ENCODE assay signal across 23 cellular contexts in the genomic region with DNA sequence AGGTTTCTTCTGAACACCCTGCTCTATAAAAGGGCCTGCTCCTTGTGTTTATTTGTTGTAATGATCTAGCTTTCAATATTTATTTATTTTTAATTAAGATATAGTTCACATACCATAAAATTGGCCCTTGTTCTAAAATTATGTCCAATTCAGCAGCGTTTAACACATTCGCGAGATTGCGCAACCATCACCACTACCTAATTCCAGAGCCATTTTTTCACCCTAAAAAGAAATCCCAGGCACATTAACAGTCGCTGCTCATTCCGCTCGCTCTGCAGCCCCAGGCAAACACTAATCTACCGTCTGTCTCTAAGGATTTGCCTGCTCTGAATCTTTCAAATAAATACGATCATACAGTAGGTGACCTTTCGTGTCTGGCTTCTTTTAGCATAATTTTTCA.
DNase-seq lines count a peak whose midpoint lies in the region; ATAC-seq, FAIRE-seq and TF ChIP-seq lines count a peak whose summit lies in the region.
"Had no signal": no experiment of that assay in that cellular context is flagged by ENCODE, and none has a peak within 500 bp of the region (broad histone marks: within the 10 kb centered on the region; RNA-seq: fewer than 3 reads in every experiment).

No MANE protein-coding gene starts in this region.

- no peaks in the 10 kb centered on the region for H3K79me1 ChIP-seq in IMR-90 (ENCODE audit: low read depth in 1 of 2, low read length in 2 of 2)

- TF ChIP-seq POLR2A in A549 (IDR thresholded peaks at IDR 0.05; ENCODE audit: low read length) (no peak), IMR-90 (IDR thresholded peaks at IDR 0.05; ENCODE audit: low read depth, low read length) (no peak), K562 (conservative IDR thresholded peaks at IDR 0.05) (no peak), esophagus squamous epithelium (IDR thresholded peaks at IDR 0.05) (no peak)

- TF ChIP-seq RAD21 in A549 (conservative IDR thresholded peaks at IDR 0.05 in 1 of 2, IDR thresholded peaks at IDR 0.05 in 1 of 2): no peak
- no peak for TF ChIP-seq RAD21 in IMR-90 (IDR thresholded peaks at IDR 0.05; ENCODE audit: low read length)
- TF ChIP-seq RAD21 in K562 (CRISPR knock-in tag; conservative IDR thresholded peaks at IDR 0.05 in 1 of 2, IDR thresholded peaks at IDR 0.05 in 1 of 2): no peak

- H3K14ac ChIP-seq in IMR-90 (replicated peaks; ENCODE audit: low read depth, low read length): no peak overlapping the region

- no peak overlapping the region for H4K91ac ChIP-seq in IMR-90 (ENCODE audit: insufficient read depth, low read depth, low read length)

- in situ Hi-C loops in IMR-90 (cut with MboI; ENCODE audit: low sequenced_read_pairs) (no loop called here), K562 (cut with MboI) (no loop called here)

- H3K79me2 ChIP-seq in Karpas-422 (ENCODE audit: low read length): no peaks in the 10 kb centered on the region
- H3K79me2 ChIP-seq in K562 (ENCODE audit: control insufficient read depth, insufficient read depth, low read length): no peaks in the 10 kb centered on the region

- intact Hi-C loops in IMR-90 (cut with micrococcal nuclease) (no loop called here), K562 (cut with micrococcal nuclease) (no loop called here), esophagus squamous epithelium (cut with DNase I) (no loop called here)

- H2AFZ ChIP-seq in IMR-90 (replicated peaks; ENCODE audit: low read length, poor library complexity) (no peak overlapping the region), Karpas-422 (ENCODE audit: low read length) (no peak overlapping the region), K562 (ENCODE audit: low read depth, low read length) (no peak overlapping the region)

- BruUV-seq in IMR-90 (replicated peaks; lab: Mats Ljungman, UMichigan) (no TSS peak), K562 (replicated peaks; lab: Mats Ljungman, UMichigan) (no TSS peak)

- H3K36me3 ChIP-seq in IMR-90 (ENCODE audit: control insufficient read depth, insufficient read depth, low read length): no peaks in the 10 kb centered on the region
- no peaks in the 10 kb centered on the region for H3K36me3 ChIP-seq in Karpas-422 (ENCODE audit: insufficient read depth, low read length)
- no peaks in the 10 kb centered on the region for H3K36me3 ChIP-seq in K562 (ENCODE audit: control insufficient read depth, insufficient read depth, low read length)
- no peaks in the 10 kb centered on the region for H3K36me3 ChIP-seq in esophagus squamous epithelium
- H3K36me3 ChIP-seq: BLaER1 treated with 17β-estradiol and CSF1 and Interleukin-3, amounts not matched to agents 10 nM and 100 nM had no signal

- no peak overlapping the region for H4K5ac ChIP-seq in IMR-90 (ENCODE audit: low read depth, low read length)

- H3K4me1 ChIP-seq in A549: no peaks in the 10 kb centered on the region
- H3K4me1 ChIP-seq in IMR-90 (ENCODE audit: control insufficient read depth, insufficient read depth, low read length): no peaks in the 10 kb centered on the region
- no peaks in the 10 kb centered on the region for H3K4me1 ChIP-seq in Karpas-422 (ENCODE audit: low read length)
- no peaks in the 10 kb centered on the region for H3K4me1 ChIP-seq in K562 (replicated peaks in 1 of 2; ENCODE audit: control insufficient read depth in 2 of 2, insufficient read depth in 2 of 2, low read length in 2 of 2)
- H3K4me1 ChIP-seq in esophagus squamous epithelium: no peaks in the 10 kb centered on the region
- H3K4me1 ChIP-seq: BLaER1 treated with 17β-estradiol and CSF1 and Interleukin-3, amounts not matched to agents 10 nM and 100 nM; Caco-2 had no signal

- POLR2A ChIA-PET in A549 (lab: Yijun Ruan, JAX): no interaction called here
- POLR2A ChIA-PET in IMR-90 (lab: Charles Lee; ENCODE audit: unreplicated experiment): no interaction called here
- POLR2A ChIA-PET in K562 (lab: Yijun Ruan, JAX): interaction anchor here (0.9 kb wide), 1 partner anchor 19 kb away, joined by 3 read pairs; no protein-coding TSS in a partner anchor

- H3K4me2 ChIP-seq in A549 (no peak overlapping the region), IMR-90 (ENCODE audit: low read depth, low read length) (no peak overlapping the region), Karpas-422 (ENCODE audit: low read depth, low read length, poor library complexity, severe bottlenecking) (no peak overlapping the region), K562 (ENCODE audit: insufficient read depth, low read length) (no peak overlapping the region)
- H3K4me2 ChIP-seq: BLaER1 treated with 17β-estradiol and CSF1 and Interleukin-3, amounts not matched to agents 10 nM and 100 nM had no signal

- CTCF ChIA-PET in A549 (lab: Yijun Ruan, JAX): no interaction called here
- CTCF ChIA-PET in IMR-90 (lab: Yijun Ruan, JAX): no interaction called here
- CTCF ChIA-PET in K562 (lab: Yijun Ruan, JAX; ENCODE audit: low intra/inter-chr PET ratio): no interaction called here

- TF ChIP-seq CTCF in A549 (IDR thresholded peaks at IDR 0.05): no peak
- no peak for TF ChIP-seq CTCF in IMR-90 (conservative IDR thresholded peaks at IDR 0.05; ENCODE audit: low read depth, low read length)
- no peak for TF ChIP-seq CTCF in K562 (IDR thresholded peaks at IDR 0.05 in 2 of 3, conservative IDR thresholded peaks at IDR 0.05 in 1 of 3; ENCODE audit: insufficient read depth in 2 of 3, low read depth in 1 of 3, low read length in 3 of 3)
- TF ChIP-seq CTCF in esophagus squamous epithelium (IDR thresholded peaks at IDR 0.05): no peak

- H4K8ac ChIP-seq in IMR-90 (ENCODE audit: low read depth in 2 of 2, low read length in 2 of 2): no peak overlapping the region

- no peak overlapping the region for H3K18ac ChIP-seq in IMR-90 (ENCODE audit: low read depth, low read length)

- H2AK5ac ChIP-seq in IMR-90 (ENCODE audit: low read depth, low read length): no peak overlapping the region

- H2BK20ac ChIP-seq in IMR-90 (ENCODE audit: low read depth, low read length): no peak overlapping the region

- no peak overlapping the region for H2BK15ac ChIP-seq in IMR-90 (ENCODE audit: low read depth, low read length)

- H2BK120ac ChIP-seq in IMR-90 (ENCODE audit: low read depth, low read length): no peak overlapping the region

- FAIRE-seq in A549 (lab: Jason Lieb, UNC) (no peak), K562 (lab: Jason Lieb, UNC) (no peak)
- FAIRE-seq: A204.1, D721Med, G401.6, GM12891, GM19239 had no signal

- no peak overlapping the region for H3K4ac ChIP-seq in IMR-90 (ENCODE audit: low read depth, low read length)

- TF ChIP-seq EP300 in A549 (IDR thresholded peaks at IDR 0.05) (no peak), K562 (IDR thresholded peaks at IDR 0.05; ENCODE audit: low read length) (no peak)

- H3K9me3 ChIP-seq in A549 (no peaks in the 10 kb centered on the region), IMR-90 (ENCODE audit: control insufficient read depth, insufficient read depth, low read length) (peaks cover 24% of the 10 kb centered on the region), Karpas-422 (ENCODE audit: low read length) (no peaks in the 10 kb centered on the region), K562 (replicated peaks; ENCODE audit: control insufficient read depth, insufficient read depth, low read depth, low read length) (no peaks in the 10 kb centered on the region), esophagus squamous epithelium (no peaks in the 10 kb centered on the region)
- H3K9me3 ChIP-seq: Caco-2 had no signal

- dilution Hi-C loops in IMR-90 (cut with HindIII; ENCODE audit: low sequenced_read_pairs, unreplicated experiment): no loop called here

- DNase-seq in A549 (ENCODE audit: low read depth in 1 of 2, low spot score in 1 of 2) (no peak), IMR-90 (no peak), Karpas-422 (peak; percentile 29), K562 (ENCODE audit: extremely low read depth in 1 of 4, low spot score in 3 of 4) (no peak), HCEC 1CT (no peak), esophagus squamous epithelium (lab: John Stamatoyannopoulos, UW) (no peak), NCI-H524 treated with DMSO at 0.1 percent for 48 hours (lab: John Stamatoyannopoulos, UW) (no peak)
- DNase-seq: 8988T; AML-193; Caco-2; Calu3; CD4-positive, alpha-beta T cell; CD8-positive, alpha-beta T cell; DMS79 treated with DMSO at 0.1 percent for 48 hours; GF-D8 had no signal

- H4K20me1 ChIP-seq in IMR-90 (ENCODE audit: insufficient read depth, low read length) (no peaks in the 10 kb centered on the region), Karpas-422 (ENCODE audit: insufficient read depth, low read depth, low read length) (no peaks in the 10 kb centered on the region), K562 (replicated peaks; ENCODE audit: control insufficient read depth, insufficient read depth, low read length) (no peaks in the 10 kb centered on the region)
- H4K20me1 ChIP-seq: BLaER1 treated with 17β-estradiol and CSF1 and Interleukin-3, amounts not matched to agents 10 nM and 100 nM had no signal

- H3K27me3 ChIP-seq in IMR-90 (ENCODE audit: control insufficient read depth, insufficient read depth, low read length) (no peaks in the 10 kb centered on the region), Karpas-422 (ENCODE audit: low read length) (no peaks in the 10 kb centered on the region), K562 (ENCODE audit: control insufficient read depth in 2 of 2, insufficient read depth in 2 of 2, low read length in 2 of 2) (peaks cover 0 to 15% of the 10 kb centered on the region in 2 experiments; a peak in 1 of 5 replicates), esophagus squamous epithelium (no peaks in the 10 kb centered on the region)
- H3K27me3 ChIP-seq: BLaER1 treated with 17β-estradiol and CSF1 and Interleukin-3, amounts not matched to agents 10 nM and 100 nM had no signal

- no peaks in the 10 kb centered on the region for H3K9me2 ChIP-seq in Karpas-422 (replicated peaks; ENCODE audit: insufficient read depth, low read length)

- H2BK5ac ChIP-seq in IMR-90 (ENCODE audit: low read depth, low read length, poor library complexity, severe bottlenecking): no peak overlapping the region

- H3K23ac ChIP-seq in IMR-90 (ENCODE audit: low read depth, low read length): no peak overlapping the region

- H2AK9ac ChIP-seq in IMR-90 (replicated peaks; ENCODE audit: low read depth, low read length, poor library complexity): no peak overlapping the region

- 71% methylated on average over 10 of the region's 10 CpGs for WGBS in A549 (ENCODE audit: missing lambda C conversion rate)
- 60% methylated on average over 1 of the region's 10 CpGs; no CpG with 5 or more reads in 1 of the 2 experiments for WGBS in IMR-90 (ENCODE audit: extremely low coverage in 2 of 2, insufficient read length in 1 of 2), 2 experiments
- 10% methylated on average over 10 of the region's 10 CpGs for WGBS in K562 (ENCODE audit: insufficient coverage, low coverage, missing lambda C conversion rate)
- 87 to 88% methylated on average over 10 of the region's 10 CpGs for WGBS in esophagus squamous epithelium, 2 donors

- no peak overlapping the region for H3K27ac ChIP-seq in A549
- H3K27ac ChIP-seq in IMR-90 (ENCODE audit: insufficient read depth, low read length): no peak overlapping the region
- no peak overlapping the region for H3K27ac ChIP-seq in Karpas-422 (ENCODE audit: low read length)
- no peak overlapping the region for H3K27ac ChIP-seq in K562 (ENCODE audit: extremely low read depth, low read depth, low read length)
- no peak overlapping the region for H3K27ac ChIP-seq in esophagus squamous epithelium
- H3K27ac ChIP-seq: BLaER1 treated with 17β-estradiol and CSF1 and Interleukin-3, amounts not matched to agents 10 nM and 100 nM; C4-2B had no signal

- H3K4me3 ChIP-seq in A549: no peak overlapping the region
- no peak overlapping the region for H3K4me3 ChIP-seq in IMR-90 (ENCODE audit: insufficient read depth, low read depth, low read length)
- no peak overlapping the region for H3K4me3 ChIP-seq in Karpas-422 (ENCODE audit: low read length)
- H3K4me3 ChIP-seq in K562: no peak overlapping the region
- H3K4me3 ChIP-seq in esophagus squamous epithelium: no peak overlapping the region
- H3K4me3 ChIP-seq: BLaER1 treated with 17β-estradiol and CSF1 and Interleukin-3, amounts not matched to agents 10 nM and 100 nM had no signal

- H3K9me1 ChIP-seq in IMR-90 (ENCODE audit: insufficient read depth, low read length) (no peaks in the 10 kb centered on the region), K562 (ENCODE audit: control insufficient read depth, insufficient read depth, low read length) (no peaks in the 10 kb centered on the region)

- H3K9ac ChIP-seq in IMR-90 (ENCODE audit: low read depth, low read length) (no peak overlapping the region), Karpas-422 (ENCODE audit: low read length) (no peak overlapping the region), K562 (ENCODE audit: insufficient read depth in 1 of 2, low read depth in 2 of 2, low read length in 2 of 2) (no peak overlapping the region)
- H3K9ac ChIP-seq: BLaER1 treated with 17β-estradiol and CSF1 and Interleukin-3, amounts not matched to agents 10 nM and 100 nM had no signal

- no peak overlapping the region for H3K56ac ChIP-seq in IMR-90 (ENCODE audit: extremely low read depth, insufficient read depth, low read length)

- no peak for ATAC-seq in A549
- no peak for ATAC-seq in IMR-90 (ENCODE audit: low read depth)
- ATAC-seq in K562: no peak
- ATAC-seq in HG02852 (IDR thresholded peaks at IDR 0.05; ENCODE audit: unreplicated experiment): no peak
- ATAC-seq: CD8-positive, alpha-beta T cell had no signal
